In genomic region chr1:183472488-183473285, GRCh38 we compare ENCODE assay signal across 2 cellular contexts.
A peak's percentile ranks its signal among the peaks of the same experiment; 100 is the strongest.
TF ChIP-seq lines count a peak whose summit lies in the region.

TSS of gene SMG7 (plus strand) at chr1:183472499. CDS start at chr1:183472621, 122 bp downstream.

TF ChIP-seq in GM12891, 5 proteins besides CTCF, POLR2A, EP300 and RAD21 (continued from another document):
- TF ChIP-seq POU2F2 (IDR thresholded peaks at IDR 0.05; ENCODE audit: low read depth, low read length) (no peak), TAF1 (IDR thresholded peaks at IDR 0.05; ENCODE audit: low read depth, low read length) (0 out of 2 replicates have a peak, but pooled peaks have one; percentile 34)

TF ChIP-seq in HCT116, 20 proteins besides CTCF, POLR2A, EP300 and RAD21 (continued from another document):
- TF ChIP-seq YY1 (IDR thresholded peaks at IDR 0.05; ENCODE audit: extremely low read depth, insufficient replicate concordance, low read depth, low read length): peak; percentile 93
- TF ChIP-seq CEBPB (IDR thresholded peaks at IDR 0.05; ENCODE audit: low read depth): no peak
- TF ChIP-seq POLR2AphosphoS5 (IDR thresholded peaks at IDR 0.05; ENCODE audit: low read depth, low read length): peak; percentile 50
- TF ChIP-seq SIN3A (IDR thresholded peaks at IDR 0.05; ENCODE audit: low read depth): peak; percentile 31; the same call in 1 of the 2 replicates
- 0 out of 2 replicates have a peak, but pooled peaks have one; percentile 35 for TF ChIP-seq ZFX (IDR thresholded peaks at IDR 0.05)
- TF ChIP-seq SRF (IDR thresholded peaks at IDR 0.05; ENCODE audit: low read depth): no peak
